Comparison of ENCODE assay signal across 1 cellular context in the genomic region with DNA sequence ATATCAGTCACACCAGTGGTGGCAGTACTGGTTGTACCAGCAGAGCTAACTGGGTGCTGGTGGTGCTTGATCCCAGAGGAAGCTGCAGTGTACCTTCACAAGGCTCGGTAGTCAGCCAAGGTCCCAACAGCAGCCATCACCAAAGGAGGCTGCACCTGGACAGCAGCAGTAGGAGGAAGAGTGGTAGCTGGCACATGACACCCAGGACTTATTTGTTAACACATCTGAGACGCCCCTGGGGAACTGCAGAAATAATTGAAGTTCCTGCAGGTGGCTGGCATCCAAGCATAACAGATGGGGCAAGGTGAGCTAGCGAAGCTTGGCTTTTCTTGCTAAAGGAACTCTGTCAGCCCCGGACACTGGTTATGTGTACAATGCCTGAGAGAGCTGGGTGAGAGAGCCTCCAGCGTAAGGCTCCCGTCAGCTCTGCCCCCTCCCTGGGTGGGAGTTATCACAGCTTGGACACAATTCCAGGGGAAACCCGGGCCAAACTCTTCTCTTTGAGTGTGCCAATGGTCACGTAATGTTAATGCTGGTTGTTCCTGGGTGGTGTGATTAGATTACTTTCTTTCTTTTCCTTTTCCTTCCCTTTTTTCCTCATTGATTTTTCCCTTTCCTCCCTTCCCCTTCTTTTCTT.
TF ChIP-seq lines count a peak whose summit lies in the region.

No MANE protein-coding gene starts in this region.

TF ChIP-seq in H1, 55 proteins besides CTCF, POLR2A, EP300 and RAD21 (continued from another document):
- TF ChIP-seq RNF2 (IDR thresholded peaks at IDR 0.05; ENCODE audit: borderline replicate concordance, low read depth, low read length, missing control alignments, poor library complexity, severe bottlenecking), result no peak
- TF ChIP-seq RXRA (IDR thresholded peaks at IDR 0.05; ENCODE audit: insufficient read depth, low read depth, low read length), result no peak
- TF ChIP-seq TCF12 (IDR thresholded peaks at IDR 0.05; ENCODE audit: low read depth, low read length), result no peak
- TF ChIP-seq, protein P1, sequence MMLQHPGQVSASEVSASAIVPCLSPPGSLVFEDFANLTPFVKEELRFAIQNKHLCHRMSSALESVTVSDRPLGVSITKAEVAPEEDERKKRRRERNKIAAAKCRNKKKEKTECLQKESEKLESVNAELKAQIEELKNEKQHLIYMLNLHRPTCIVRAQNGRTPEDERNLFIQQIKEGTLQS (IDR thresholded peaks at IDR 0.05; ENCODE audit: insufficient read depth, low read depth, low read length), result no peak
- TF ChIP-seq CREB1 (IDR thresholded peaks at IDR 0.05), result no peak
- TF ChIP-seq GABPA (IDR thresholded peaks at IDR 0.05; ENCODE audit: borderline replicate concordance, insufficient read depth, low read length), result no peak
